15 cellular contexts compared by ENCODE assay signal in the genomic region with DNA sequence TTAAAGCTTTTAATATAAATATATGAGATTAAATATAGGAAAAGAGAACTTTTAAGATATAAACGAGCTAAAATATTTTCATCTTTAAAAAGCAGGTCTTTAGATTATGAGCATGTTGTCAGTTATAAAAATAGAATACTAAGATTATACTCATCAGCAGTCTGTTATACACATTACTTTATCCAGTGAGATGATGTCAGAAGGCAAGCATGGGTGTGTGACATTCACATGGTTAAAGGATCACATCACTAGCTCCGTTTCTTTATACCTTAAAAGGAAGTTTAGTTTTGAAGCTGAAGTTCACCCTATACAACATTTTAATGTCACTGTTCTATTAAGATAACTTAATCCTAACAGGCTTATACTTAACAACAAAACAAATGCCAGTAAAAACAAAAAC. TPM values are rescaled to one million over a fixed set of nuclear protein-coding genes. Genes with fewer than 3 reads are reported as not detected.
DNase-seq lines count a peak whose midpoint lies in the region; ATAC-seq and TF ChIP-seq lines count a peak whose summit lies in the region.
"Had no signal": no experiment of that assay in that cellular context is flagged by ENCODE, and none has a peak within 500 bp of the region (broad histone marks: within the 10 kb centered on the region; RNA-seq: fewer than 3 reads in every experiment).

No MANE protein-coding gene starts in this region.

- H3K9me3 ChIP-seq in gastrocnemius medialis = no peaks in the 10 kb centered on the region

- no peak overlapping the region for H3K27ac Mint-ChIP-seq in T-helper 2 cell treated with Interferon-gamma antibody and Interleukin-4, amounts not matched to agents 5 μg/mL and 100 μg/mL, for 36 hours
- H3K27ac Mint-ChIP-seq: activated CD4-positive, alpha-beta T cell treated with anti-CD3 and anti-CD28 coated beads, Interleukin-2, amount 10 ng/mL, durations not matched to agents 24 days and 14 days; activated naive CD4-positive, alpha-beta T cell treated with anti-CD3 and anti-CD28 coated beads, Interleukin-2, amount 50 U/mL, for 24 hours; stimulated activated naive B cell treated with anti-CD40 and anti-IgM and Interleukin-4, amounts not matched to agents 10 μg/mL and 1 μg/mL and 100 μg/mL, for 72 hours had no signal

- TF ChIP-seq CTCF in gastrocnemius medialis (IDR thresholded peaks at IDR 0.05 in 4 of 5, conservative IDR thresholded peaks at IDR 0.05 in 1 of 5) = no peak

- H3K4me1 ChIP-seq in gastrocnemius medialis = peaks cover 32 to 52% of the 10 kb centered on the region in 2 donors

- in situ Hi-C loops in gastrocnemius medialis (cut with MboI; ENCODE audit: low sequenced_read_pairs in 4 of 4) = loop anchor here in 1 of 4 donors (10.0 kb wide), 1 partner anchor 50 kb away; no protein-coding TSS in a partner anchor

- TF ChIP-seq POLR2A in gastrocnemius medialis (IDR thresholded peaks at IDR 0.05) = no peak

- H3K27ac ChIP-seq in gastrocnemius medialis = peak overlapping the region; percentile 82 to 89 (median 86)
- H3K27ac ChIP-seq: epithelial cell of prostate had no signal

- H3K4me1 Mint-ChIP-seq in T-helper 2 cell treated with Interferon-gamma antibody and Interleukin-4, amounts not matched to agents 5 μg/mL and 100 μg/mL, for 36 hours (ENCODE audit: low read depth) = peaks cover 23% of the 10 kb centered on the region

- H3K4me3 ChIP-seq in gastrocnemius medialis = no peak overlapping the region
- H3K4me3 ChIP-seq: SK-N-MC had no signal

- DNase-seq in Daoy (ENCODE audit: low read depth) (peak; percentile 36), amniotic epithelial cell (ENCODE audit: low read depth) (peak; percentile 89), Right ventricle myocardium superior (no peak), gastrocnemius medialis (peak; percentile 23 to 35), cerebellum (ENCODE audit: low spot score) (no peak)
- DNase-seq in T-helper 2 cell treated with Interferon-gamma antibody and Interleukin-4, amounts not matched to agents 5 μg/mL and 100 μg/mL, for 36 hours (ENCODE audit: low spot score) = no peak
- DNase-seq: activated CD4-positive, alpha-beta T cell treated with anti-CD3 and anti-CD28 coated beads, Interleukin-2, amount 10 ng/mL, durations not matched to agents 24 days and 14 days; KBM-7; NCI-H345; stimulated activated naive B cell treated with anti-CD40 and anti-IgM and Interleukin-4, amounts not matched to agents 10 μg/mL and 1 μg/mL and 100 μg/mL, for 72 hours had no signal

- no peaks in the 10 kb centered on the region for H3K27me3 Mint-ChIP-seq in T-helper 2 cell treated with Interferon-gamma antibody and Interleukin-4, amounts not matched to agents 5 μg/mL and 100 μg/mL, for 36 hours (ENCODE audit: low read depth)
- H3K27me3 Mint-ChIP-seq: activated CD4-positive, alpha-beta T cell treated with anti-CD3 and anti-CD28 coated beads, Interleukin-2, amount 10 ng/mL, durations not matched to agents 24 days and 14 days; activated naive CD4-positive, alpha-beta T cell treated with anti-CD3 and anti-CD28 coated beads, Interleukin-2, amount 50 U/mL, for 24 hours; stimulated activated naive B cell treated with anti-CD40 and anti-IgM and Interleukin-4, amounts not matched to agents 10 μg/mL and 1 μg/mL and 100 μg/mL, for 72 hours had no signal

- peak; percentile 92 for ATAC-seq in Right ventricle myocardium superior (ENCODE audit: poor library complexity)
- peak; percentile 95 to 98 for ATAC-seq in gastrocnemius medialis
- ATAC-seq in HG03025 (IDR thresholded peaks at IDR 0.05; ENCODE audit: low FRiP score, unreplicated experiment) = no peak
- no peak for ATAC-seq in HG02981 (IDR thresholded peaks at IDR 0.05; ENCODE audit: unreplicated experiment)
- ATAC-seq: stimulated activated naive B cell treated with anti-CD40 and anti-IgM and Interleukin-4, amounts not matched to agents 10 μg/mL and 1 μg/mL and 100 μg/mL, for 72 hours had no signal

- peaks cover 37% of the 10 kb centered on the region for H3K9me3 Mint-ChIP-seq in T-helper 2 cell treated with Interferon-gamma antibody and Interleukin-4, amounts not matched to agents 5 μg/mL and 100 μg/mL, for 36 hours
- H3K9me3 Mint-ChIP-seq: activated naive CD4-positive, alpha-beta T cell treated with anti-CD3 and anti-CD28 coated beads, Interleukin-2, amount 50 U/mL, for 24 hours had no signal

- peaks cover 68% of the 10 kb centered on the region for H3K36me3 Mint-ChIP-seq in T-helper 2 cell treated with Interferon-gamma antibody and Interleukin-4, amounts not matched to agents 5 μg/mL and 100 μg/mL, for 36 hours (ENCODE audit: low read depth)

- intact Hi-C loops in Right ventricle myocardium superior (cut with DNase I) = no loop called here
- intact Hi-C loops in gastrocnemius medialis (cut with DNase I; ENCODE audit: low total_unique reads) = loop anchor here (10.0 kb wide), 1 partner anchor 210 kb away; no protein-coding TSS in a partner anchor

- H3K4me3 Mint-ChIP-seq in T-helper 2 cell treated with Interferon-gamma antibody and Interleukin-4, amounts not matched to agents 5 μg/mL and 100 μg/mL, for 36 hours = no peak overlapping the region
- H3K4me3 Mint-ChIP-seq: activated CD4-positive, alpha-beta T cell treated with anti-CD3 and anti-CD28 coated beads, Interleukin-2, amount 10 ng/mL, durations not matched to agents 24 days and 14 days; activated naive CD4-positive, alpha-beta T cell treated with anti-CD3 and anti-CD28 coated beads, Interleukin-2, amount 50 U/mL, for 24 hours; stimulated activated naive B cell treated with anti-CD40 and anti-IgM and Interleukin-4, amounts not matched to agents 10 μg/mL and 1 μg/mL and 100 μg/mL, for 72 hours had no signal

- no peaks in the 10 kb centered on the region for H3K27me3 ChIP-seq in gastrocnemius medialis

- H3K36me3 ChIP-seq in gastrocnemius medialis = peaks cover 0 to 18% of the 10 kb centered on the region in 2 donors

RNA-seq across cellular contexts. Expression of a gene that starts 59.7 kb away (rescaled TPM):
- total RNA-seq in Daoy (2014; rRNA removed; shearing (Covaris generic)) = 10.7 and 13.1 TPM in 2 replicates
- total RNA-seq in Right ventricle myocardium superior (25.6 TPM), gastrocnemius medialis (10 to 100 TPM; 28.9 to 56.9 (median 37.0) TPM), cerebellum (90.4 TPM)

Comparison
In these comparisons a context has a peak if more than half of its experiments do, and no peak if none do; other contexts are left out.
1. DNase-seq: peak in Daoy (single experiment), amniotic epithelial cell (single experiment) and gastrocnemius medialis (2 of 2); none in Right ventricle myocardium superior (single experiment), cerebellum (single experiment) and T-helper 2 cell treated with Interferon-gamma antibody and Interleukin-4, amounts not matched to agents 5 μg/mL and 100 μg/mL, for 36 hours (single experiment).
2. ATAC-seq: peak in Right ventricle myocardium superior (single experiment) and gastrocnemius medialis (2 of 2); none in HG03025 (single experiment) and HG02981 (single experiment).